ENCODE assay signal across 32 cellular contexts in genomic region chr17:14953405-14953804, GRCh38.
"Had no signal": no experiment of that assay in that cellular context is flagged by ENCODE, and none has a peak within 500 bp of the region (broad histone marks: within the 10 kb centered on the region; RNA-seq: fewer than 3 reads in every experiment).

No MANE protein-coding gene starts in this region.

- H3K27me3 ChIP-seq: adrenal gland, ascending aorta, body of pancreas, brain microvascular endothelial cell, breast epithelium, cardiac muscle cell had no signal

- H3K27ac ChIP-seq: adrenal gland, ascending aorta, body of pancreas, brain microvascular endothelial cell, breast epithelium, cardiac muscle cell had no signal

- H3K4me3 ChIP-seq: adrenal gland, ascending aorta, body of pancreas, breast epithelium, cardiac muscle cell had no signal

- H3K4me1 ChIP-seq: adrenal gland, ascending aorta, breast epithelium had no signal

- H3K9me3 ChIP-seq: adrenal gland, ascending aorta, body of pancreas, breast epithelium had no signal

- H3K36me3 ChIP-seq: adrenal gland, ascending aorta, brain microvascular endothelial cell, breast epithelium, cardiac muscle cell had no signal

- DNase-seq: activated effector memory CD4-positive, alpha-beta T cell treated with anti-CD3 and anti-CD28 coated beads, Interleukin-2, amount 50 U/mL, for 16 hours; activated effector memory CD4-positive, alpha-beta T cell treated with Interleukin-2 at 50 U/mL for 16 hours; activated gamma-delta T cell; activated gamma-delta T cell treated with Interleukin-2 at 50 U/mL for 16 hours; activated naive CD4-positive, alpha-beta T cell; activated naive CD4-positive, alpha-beta T cell treated with anti-CD3 and anti-CD28 coated beads for 36 hours; activated naive CD4-positive, alpha-beta T cell treated with anti-CD3 and anti-CD28 coated beads, Interleukin-2, amount 10 ng/mL, durations not matched to agents 7 days and 5 days; activated naive CD4-positive, alpha-beta T cell treated with anti-CD3 and anti-CD28 coated beads, Interleukin-2, amount 50 U/mL, for 16 hours; activated naive CD4-positive, alpha-beta T cell treated with Interleukin-2 at 50 U/mL for 16 hours; activated naive CD8-positive, alpha-beta T cell treated with anti-CD3 and anti-CD28 coated beads for 36 hours; activated naive CD8-positive, alpha-beta T cell treated with anti-CD3 and anti-CD28 coated beads, Interleukin-2, amount 10 ng/mL, durations not matched to agents 7 days and 5 days; activated naive CD8-positive, alpha-beta T cell treated with anti-CD3 and anti-CD28 coated beads, Interleukin-2, amount 50 U/mL, for 24 hours; activated T-cell treated with anti-CD3 and anti-CD28 coated beads, Interleukin-2, amount 50 U/mL, for 1 hour; activated T-cell treated with anti-CD3 and anti-CD28 coated beads, Interleukin-2, amount 50 U/mL, for 24 hours; activated T-cell treated with anti-CD3 and anti-CD28 coated beads, Interleukin-2, amount 50 U/mL, for 4 hours; activated T-cell treated with anti-CD3 and anti-CD28 coated beads, Interleukin-2, amount 50 U/mL, for 48 hours; activated T-cell treated with anti-CD3 and anti-CD28 coated beads, Interleukin-2, amount 50 U/mL, for 72 hours; adrenal gland; amniotic stem cell; amygdala; anterior cingulate cortex; aorta; brain microvascular endothelial cell; caudate nucleus; central memory CD4-positive, alpha-beta T cell; cerebellar nuclear complex had no signal

- ATAC-seq: activated naive CD4-positive, alpha-beta T cell treated with anti-CD3 and anti-CD28 coated beads, Interleukin-2, amount 50 U/mL, for 72 hours; activated naive CD8-positive, alpha-beta T cell treated with anti-CD3 and anti-CD28 coated beads, Interleukin-2, amount 50 U/mL, for 24 hours; activated T-cell treated with anti-CD3 and anti-CD28 coated beads, Interleukin-2, amount 50 U/mL, for 4 hours; activated T-cell treated with anti-CD3 and anti-CD28 coated beads, Interleukin-2, amount 50 U/mL, for 72 hours; activated T-helper 17 cell treated with anti-CD3 and anti-CD28 coated beads, Interleukin-2, amount 50 U/mL, for 72 hours; body of pancreas had no signal
